In genomic region chr6:2765166-2765895, GRCh38 we compare ENCODE assay signal across 8 cellular contexts. TPM values are rescaled to one million over a fixed set of nuclear protein-coding genes. Genes with fewer than 3 reads are reported as not detected.
DNase-seq lines count a peak whose midpoint lies in the region; ATAC-seq lines count a peak whose summit lies in the region.

TSS of gene WRNIP1 (plus strand) at chr6:2765393. CDS start at chr6:2765623, 230 bp downstream.

- H3K9me3 ChIP-seq in endocrine pancreas (ENCODE audit: control insufficient read depth, low read length) = no peaks in the 10 kb centered on the region

- H3K9me3 Mint-ChIP-seq in activated CD8-positive, alpha-beta memory T cell treated with anti-CD3 and anti-CD28 coated beads, Interleukin-2, amount 10 ng/mL, durations not matched to agents 7 days and 5 days (ENCODE audit: low read depth) = no peaks in the 10 kb centered on the region

- no peaks in the 10 kb centered on the region for H3K36me3 ChIP-seq in endocrine pancreas (ENCODE audit: control insufficient read depth, insufficient read depth, low read length)

- peak; percentile 85 for ATAC-seq in GM21381 (IDR thresholded peaks at IDR 0.05; ENCODE audit: unreplicated experiment)
- peak; percentile 89 for ATAC-seq in activated CD8-positive, alpha-beta memory T cell treated with anti-CD3 and anti-CD28 coated beads, Interleukin-2, amount 10 ng/mL, durations not matched to agents 7 days and 5 days

- H3K4me1 ChIP-seq in endocrine pancreas (ENCODE audit: control insufficient read depth, insufficient read depth, low read length) = peaks cover 14% of the 10 kb centered on the region

- peak within 1 kb of the TSS; percentile 98 for H3K27ac Mint-ChIP-seq in activated CD8-positive, alpha-beta memory T cell treated with anti-CD3 and anti-CD28 coated beads, Interleukin-2, amount 10 ng/mL, durations not matched to agents 7 days and 5 days

- peak within 1 kb of the TSS; percentile 90 for H3K9ac ChIP-seq in endocrine pancreas (ENCODE audit: control insufficient read depth, insufficient read depth, low read length)

- peak within 1 kb of the TSS; percentile 85 for H3K4me3 ChIP-seq in endocrine pancreas (ENCODE audit: control insufficient read depth, insufficient read depth, low read length)

- peak within 1 kb of the TSS; percentile 95 for H3K4me3 Mint-ChIP-seq in activated CD8-positive, alpha-beta memory T cell treated with anti-CD3 and anti-CD28 coated beads, Interleukin-2, amount 10 ng/mL, durations not matched to agents 7 days and 5 days

- H3K4me1 Mint-ChIP-seq in activated CD8-positive, alpha-beta memory T cell treated with anti-CD3 and anti-CD28 coated beads, Interleukin-2, amount 10 ng/mL, durations not matched to agents 7 days and 5 days = peaks cover 47% of the 10 kb centered on the region

- no peaks in the 10 kb centered on the region for H3K27me3 ChIP-seq in endocrine pancreas (ENCODE audit: control insufficient read depth, insufficient read depth, low read length)

- H3K27me3 Mint-ChIP-seq in activated CD8-positive, alpha-beta memory T cell treated with anti-CD3 and anti-CD28 coated beads, Interleukin-2, amount 10 ng/mL, durations not matched to agents 7 days and 5 days = no peaks in the 10 kb centered on the region

- peaks cover 20% of the 10 kb centered on the region for H3K36me3 Mint-ChIP-seq in activated CD8-positive, alpha-beta memory T cell treated with anti-CD3 and anti-CD28 coated beads, Interleukin-2, amount 10 ng/mL, durations not matched to agents 7 days and 5 days

- CTCF ChIA-PET in activated CD8-positive, alpha-beta memory T cell treated with anti-CD3 and anti-CD28 coated beads, Interleukin-2, amount 10 ng/mL, durations not matched to agents 7 days and 5 days (lab: Charles Lee) = interaction anchor here (0.6 to 5.9 kb wide), 16 partner anchors 8 to 301 kb away, joined by 3 to 33 read pairs (median 3); no protein-coding TSS in a partner anchor

- DNase-seq in COLO829 (ENCODE audit: low spot score) = peak; percentile 99
- peak in 75 of 76 experiments; percentile 49 to 100 (median 98) for DNase-seq in HUDEP-2 (lab: John Stamatoyannopoulos, UW; ENCODE audit: unreplicated experiment in 76 of 76)
- peak; percentile 98 for DNase-seq in NOMO-1 treated with dmso at 0.1 percent for 144 hours (lab: John Stamatoyannopoulos, UW; ENCODE audit: unreplicated experiment)
- DNase-seq in activated CD8-positive, alpha-beta memory T cell treated with anti-CD3 and anti-CD28 coated beads, Interleukin-2, amount 10 ng/mL, durations not matched to agents 7 days and 5 days = peak; percentile 99
- peak; percentile 100 for DNase-seq in mesenteric fat pad (ENCODE audit: low spot score)
- peak; percentile 84 for DNase-seq in stimulated activated CD8-positive, alpha-beta memory T cell treated with anti-CD3 and anti-CD28 coated beads, Interleukin-15, amount 100 ng/mL, for 24 hours (ENCODE audit: low read depth)

RNA-seq across cellular contexts. Expression of gene WRNIP1, which starts in this region (rescaled TPM):
- 10 to 100 TPM; 48.7 to 53.3 TPM for total RNA-seq in activated CD8-positive, alpha-beta memory T cell treated with anti-CD3 and anti-CD28 coated beads, Interleukin-2, amount 10 ng/mL, durations not matched to agents 7 days and 5 days
- 24.5 TPM for total RNA-seq in mesenteric fat pad

Comparison
In these comparisons a context has a peak if more than half of its experiments do, and no peak if none do; other contexts are left out.
1. Peak in every context shown above with its lines: DNase-seq, ATAC-seq and H3K4me3 ChIP-seq.